Comparison of ENCODE assay signal across 12 cellular contexts in the genomic region with DNA sequence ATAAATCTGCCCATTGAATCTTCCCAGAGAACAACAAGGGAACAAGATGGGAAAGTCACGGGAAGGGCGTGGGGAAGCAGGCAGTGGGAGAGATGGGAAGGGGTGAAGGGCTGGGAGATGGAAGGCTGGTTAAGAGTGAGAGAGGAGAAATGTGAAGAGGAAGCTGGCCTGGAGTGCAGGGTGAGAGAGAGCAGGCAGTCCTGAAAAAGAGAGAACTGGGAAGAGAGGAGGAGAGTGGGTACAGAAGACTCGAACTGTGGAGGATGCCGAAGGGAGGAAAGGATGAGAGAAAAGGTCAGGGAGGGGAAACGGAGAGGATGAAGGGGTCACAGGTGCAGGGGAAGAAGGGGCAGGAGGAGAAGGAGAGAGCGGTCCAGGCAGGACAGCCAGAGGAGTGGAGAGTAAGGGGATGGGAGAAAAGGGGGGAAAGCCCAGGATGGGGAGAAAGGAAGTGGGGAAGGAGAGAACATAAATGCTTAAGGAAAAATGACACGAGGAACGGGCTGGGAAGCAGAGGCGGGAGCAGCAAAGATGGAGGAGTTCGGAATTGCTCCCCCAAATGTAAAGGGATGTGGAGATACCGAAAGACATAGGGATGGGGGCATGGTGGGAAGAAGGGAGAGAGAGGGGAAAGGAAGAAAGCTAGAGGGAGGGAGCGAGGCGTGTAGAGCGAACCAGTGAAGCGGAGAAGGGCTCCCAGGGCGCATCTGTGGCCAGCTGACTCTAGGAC. TPM values are rescaled to one million over a fixed set of nuclear protein-coding genes. Genes with fewer than 3 reads are reported as not detected.
DNase-seq lines count a peak whose midpoint lies in the region; ATAC-seq, FAIRE-seq and TF ChIP-seq lines count a peak whose summit lies in the region.
"Had no signal": no experiment of that assay in that cellular context is flagged by ENCODE, and none has a peak within 500 bp of the region (broad histone marks: within the 10 kb centered on the region; RNA-seq: fewer than 3 reads in every experiment).

No MANE protein-coding gene starts in this region.

- H2BK120ac ChIP-seq in mesendoderm (ENCODE audit: low read depth, low read length) = no peak overlapping the region

- POLR2A ChIA-PET in HepG2 (lab: Yijun Ruan, JAX) = interaction anchor here (1.4 to 1.9 kb wide), 2 partner anchors 10 to 24 kb away, joined by 6 to 9 read pairs; a partner anchor contains a TSS

- no peak overlapping the region for H2AK5ac ChIP-seq in mesendoderm (ENCODE audit: low read length)

- H3K36me3 ChIP-seq in HepG2 (replicated peaks in 1 of 2; ENCODE audit: control insufficient read depth in 1 of 2, insufficient read depth in 2 of 2, low read length in 2 of 2) (no peaks in the 10 kb centered on the region), right lobe of liver (no peaks in the 10 kb centered on the region), breast epithelium (no peaks in the 10 kb centered on the region), mesendoderm (ENCODE audit: control insufficient read depth, insufficient read depth, low read length) (no peaks in the 10 kb centered on the region)

- TF ChIP-seq EP300 in HepG2 (IDR thresholded peaks at IDR 0.05; ENCODE audit: low read depth in 2 of 2, low read length in 2 of 2) = no peak
- TF ChIP-seq EP300 in HepG2 (CRISPR knock-in tag; IDR thresholded peaks at IDR 0.05; ENCODE audit: borderline replicate concordance) = no peak

- H3K4me2 ChIP-seq in HepG2 (ENCODE audit: low read depth, low read length) (peak overlapping the region; percentile 69; the same call in 1 of the 2 replicates), mesendoderm (ENCODE audit: low read length) (peak overlapping the region; percentile 61)

- peaks cover 28% of the 10 kb centered on the region for H3K4me1 ChIP-seq in HepG2 (ENCODE audit: insufficient read depth, low read length)
- peaks cover 0 to 5% (median 0%) of the 10 kb centered on the region in 4 donors for H3K4me1 ChIP-seq in right lobe of liver
- no peaks in the 10 kb centered on the region for H3K4me1 ChIP-seq in breast epithelium
- peaks cover 5% of the 10 kb centered on the region for H3K4me1 ChIP-seq in mesendoderm (ENCODE audit: control insufficient read depth, low read depth, low read length)

- peak overlapping the region; percentile 91 for H3K56ac ChIP-seq in mesendoderm (ENCODE audit: low read length)

- H4K5ac ChIP-seq in mesendoderm (ENCODE audit: low read length) = no peak overlapping the region

- in situ Hi-C loops in HepG2 (cut with HindIII; ENCODE audit: extremely low pct_ligation_motif_present, low pct_unique_long_range_greater_than_20kb) = loop anchor here (5.0 kb wide), 2 partner anchors 37 to 82 kb away; a partner anchor contains a TSS

- H2BK5ac ChIP-seq in mesendoderm (ENCODE audit: low read length) = no peak overlapping the region

- 33% methylated on average over 16 of the region's 16 CpGs for WGBS in HepG2 (ENCODE audit: low lambda C conversion rate)
- WGBS in right lobe of liver (ENCODE audit: insufficient coverage, low coverage, low lambda C conversion rate, missing lambda C conversion rate) = 17% methylated on average over 15 of the region's 16 CpGs
- no CpG with 5 or more reads among the region's 16 CpGs for WGBS in mesendoderm (ENCODE audit: extremely low coverage, insufficient coverage, low lambda C conversion rate)

- H3K9me3 ChIP-seq in HepG2 (ENCODE audit: low read length) (no peaks in the 10 kb centered on the region), right lobe of liver (no peaks in the 10 kb centered on the region), breast epithelium (no peaks in the 10 kb centered on the region)

- no peak for TF ChIP-seq RAD21 in HepG2 (CRISPR knock-in tag; IDR thresholded peaks at IDR 0.05)

- H3K27ac ChIP-seq in HepG2 (ENCODE audit: extremely low read length, insufficient read depth, low read length) (no peak overlapping the region), right lobe of liver (no peak overlapping the region), breast epithelium (no peak overlapping the region), mesendoderm (ENCODE audit: low read depth, low read length) (no peak overlapping the region)

- no peak overlapping the region for H2AFZ ChIP-seq in HepG2 (ENCODE audit: low read length)

- ATAC-seq in HepG2 = no peak
- ATAC-seq in right lobe of liver = no peak
- no peak for ATAC-seq in HG03280 (IDR thresholded peaks at IDR 0.05; ENCODE audit: unreplicated experiment)
- ATAC-seq in HG02610 (IDR thresholded peaks at IDR 0.05; ENCODE audit: unreplicated experiment) = no peak
- ATAC-seq: HCT116 had no signal

- no peak overlapping the region for H3K23ac ChIP-seq in mesendoderm (ENCODE audit: low read length)

- CTCF ChIA-PET in HepG2 (lab: Yijun Ruan, JAX; ENCODE audit: low intra/inter-chr PET ratio, low total read pairs) = interaction anchor here (1.3 to 1.5 kb wide), 2 partner anchors 32 to 82 kb away, joined by 3 to 7 read pairs; no protein-coding TSS in a partner anchor

- no TSS peak for BruUV-seq in HepG2 (replicated peaks; lab: Mats Ljungman, UMichigan)

- peak overlapping the region; percentile 77 for H3K18ac ChIP-seq in mesendoderm (ENCODE audit: low read length)

- peak overlapping the region; percentile 57 for H3K4ac ChIP-seq in mesendoderm (ENCODE audit: low read depth, low read length)

- H3K4me3 ChIP-seq in HepG2 (replicated peaks in 1 of 3; ENCODE audit: insufficient read depth in 1 of 3, low read depth in 2 of 3, low read length in 3 of 3) (peak overlapping the region in 1 of 3 experiments; percentile 74; a peak in 1 of 6 replicates), right lobe of liver (no peak overlapping the region), breast epithelium (peak overlapping the region in 2 of 3 donors; percentile 60 to 72), mesendoderm (ENCODE audit: low read length) (peak overlapping the region; percentile 19)

- H4K20me1 ChIP-seq in HepG2 (ENCODE audit: insufficient read depth, low read length) = no peaks in the 10 kb centered on the region

- H3K79me2 ChIP-seq in HepG2 (ENCODE audit: insufficient read depth, low read length) (no peaks in the 10 kb centered on the region), mesendoderm (ENCODE audit: control insufficient read depth, insufficient read depth, low read length) (no peaks in the 10 kb centered on the region)

- FAIRE-seq in HepG2 (lab: Jason Lieb, UNC) = no peak
- FAIRE-seq: TTC549 had no signal

- DNase-seq in HepG2 (ENCODE audit: low spot score) = no peak
- no peak for DNase-seq in right lobe of liver
- DNase-seq in breast epithelium (ENCODE audit: low spot score in 2 of 2) = no peak
- DNase-seq in mesendoderm = no peak
- no peak for DNase-seq in H4 (ENCODE audit: low spot score)
- DNase-seq in DMS114 treated with DMSO at 0.1 percent for 48 hours (lab: John Stamatoyannopoulos, UW; ENCODE audit: unreplicated experiment) = no peak
- DNase-seq: erythroblast, MV-4-11 had no signal

- TF ChIP-seq CTCF in HepG2 (CRISPR knock-in tag; IDR thresholded peaks at IDR 0.05) (no peak), right lobe of liver (IDR thresholded peaks at IDR 0.05) (no peak), breast epithelium (IDR thresholded peaks at IDR 0.05) (no peak)

- peaks cover 9 to 65% of the 10 kb centered on the region in 2 experiments for H3K27me3 ChIP-seq in HepG2 (ENCODE audit: control insufficient read depth in 1 of 2, insufficient read depth in 2 of 2, low read length in 2 of 2)
- peaks cover 6 to 11% of the 10 kb centered on the region in 2 donors for H3K27me3 ChIP-seq in right lobe of liver
- peaks cover 6 to 71% of the 10 kb centered on the region in 2 donors for H3K27me3 ChIP-seq in breast epithelium
- peaks cover 6% of the 10 kb centered on the region for H3K27me3 ChIP-seq in mesendoderm (ENCODE audit: insufficient read depth, low read length, poor library complexity)

- H3K79me1 ChIP-seq in mesendoderm (ENCODE audit: low read length) = no peaks in the 10 kb centered on the region

- no peak overlapping the region for H4K8ac ChIP-seq in mesendoderm (ENCODE audit: low read depth, low read length)

- intact Hi-C loops in HepG2 (cut with micrococcal nuclease; ENCODE audit: unreplicated experiment) (loop anchor here (2.0 to 5.0 kb wide), 2 partner anchors 83 to 147 kb away; no protein-coding TSS in a partner anchor), right lobe of liver (cut with DNase I) (loop anchor here in 1 of 2 donors (10.0 kb wide), 1 partner anchor 75 kb away; no protein-coding TSS in a partner anchor), breast epithelium (cut with DNase I; ENCODE audit: low total_unique reads) (no loop called here)

- TF ChIP-seq POLR2A in HepG2 (IDR thresholded peaks at IDR 0.05; ENCODE audit: insufficient read depth in 1 of 2, low read depth in 2 of 2, low read length in 2 of 2) (no peak), right lobe of liver (IDR thresholded peaks at IDR 0.05) (no peak), breast epithelium (IDR thresholded peaks at IDR 0.05) (no peak)

- no peak overlapping the region for H2BK15ac ChIP-seq in mesendoderm (replicated peaks; ENCODE audit: low read depth)

- H3K9ac ChIP-seq in HepG2 (ENCODE audit: insufficient read depth, low read depth, low read length) = no peak overlapping the region
- H3K9ac ChIP-seq in mesendoderm (ENCODE audit: low read length) = peak overlapping the region; percentile 78

RNA-seq across cellular contexts. Expression of a gene that starts 1.2 kb away (rescaled TPM):
- total RNA-seq in HepG2 (2016; rRNA removed; fragmentation: Illumina TruSeq; extraction: Trizol) (not detected in 2 replicates), right lobe of liver (not detected), breast epithelium (under 1 TPM in 2 of 3 donors, not detected in 1; 0.29 to 0.33 TPM)
- not detected in 2 replicates for total RNA-seq in HepG2 (2016; cell fraction: cytosol; rRNA removed; fragmentation: Illumina TruSeq; extraction: Trizol; ENCODE audit: low read depth)
- not detected in 2 replicates for total RNA-seq in HepG2 (2016; cell fraction: insoluble cytoplasmic fraction; rRNA removed; fragmentation: Illumina TruSeq; extraction: Trizol)
- total RNA-seq in HepG2 (2016; cell fraction: membrane; rRNA removed; fragmentation: Illumina TruSeq; extraction: Trizol) = not detected in 2 replicates
- total RNA-seq in HepG2 (2016; cell fraction: nucleus; rRNA removed; fragmentation: Illumina TruSeq; extraction: Trizol) = not detected in 2 replicates
- not detected in 2 replicates for polyA plus RNA-seq in HepG2 (2011; rRNA removed)
- polyA plus RNA-seq in HepG2 (2011; cell fraction: cytosol; rRNA removed) = not detected in 2 replicates
- not detected in 2 replicates for polyA plus RNA-seq in HepG2 (2011; cell fraction: nucleus; rRNA removed)
- polyA plus RNA-seq in HepG2 (2012) = 0.07 TPM in 1 of 2 replicates, not detected in the other
- not detected in 2 replicates for polyA plus RNA-seq in HepG2 (2016; cell fraction: cytosol; fragmentation: Illumina TruSeq; extraction: Trizol; ENCODE audit: low read depth)
- not detected in 2 replicates for polyA plus RNA-seq in HepG2 (2016; cell fraction: insoluble cytoplasmic fraction; fragmentation: Illumina TruSeq; extraction: Trizol; ENCODE audit: low read depth)
- not detected in 2 replicates for polyA plus RNA-seq in HepG2 (2016; cell fraction: membrane; fragmentation: Illumina TruSeq; extraction: Trizol; ENCODE audit: low read depth)
- not detected in 2 replicates for polyA plus RNA-seq in HepG2 (2016; cell fraction: nucleus; fragmentation: Illumina TruSeq; extraction: Trizol; ENCODE audit: insufficient read depth, low read depth)
- not detected in 2 replicates for polyA minus RNA-seq in HepG2 (2011; rRNA and poly(A)+ RNA removed; ENCODE audit: low replicate concordance)
- not detected in 2 replicates for polyA minus RNA-seq in HepG2 (2011; cell fraction: cytosol; rRNA and poly(A)+ RNA removed)
- polyA minus RNA-seq in HepG2 (2011; cell fraction: nucleus; rRNA and poly(A)+ RNA removed) = not detected in 2 replicates
- polyA plus RNA-seq in mesendoderm (2013, experiment 1 of 2) = 2.7 TPM
- 2.8 TPM for polyA plus RNA-seq in mesendoderm (2013, experiment 2 of 2)
- not detected in 2 replicates for total RNA-seq in H4 (2014; rRNA removed; shearing (Covaris generic))

RNA-seq across cellular contexts. Expression of a gene that starts 10.2 kb away (rescaled TPM):
- total RNA-seq in HepG2 (2016; rRNA removed; fragmentation: Illumina TruSeq; extraction: Trizol) (23.6 and 24.1 TPM in 2 replicates), right lobe of liver (10 to 100 TPM; 11.9 to 22.3 (median 18.3) TPM), breast epithelium (10 to 100 TPM; 34.4 to 57.0 (median 49.5) TPM)
- total RNA-seq in HepG2 (2016; cell fraction: cytosol; rRNA removed; fragmentation: Illumina TruSeq; extraction: Trizol; ENCODE audit: low read depth) = 9.5 and 12.0 TPM in 2 replicates
- total RNA-seq in HepG2 (2016; cell fraction: insoluble cytoplasmic fraction; rRNA removed; fragmentation: Illumina TruSeq; extraction: Trizol) = 19.2 and 25.6 TPM in 2 replicates
- 22.5 and 24.6 TPM in 2 replicates for total RNA-seq in HepG2 (2016; cell fraction: membrane; rRNA removed; fragmentation: Illumina TruSeq; extraction: Trizol)
- 23.6 and 28.7 TPM in 2 replicates for total RNA-seq in HepG2 (2016; cell fraction: nucleus; rRNA removed; fragmentation: Illumina TruSeq; extraction: Trizol)
- polyA plus RNA-seq in HepG2 (2011; rRNA removed) = 54.3 and 55.3 TPM in 2 replicates
- polyA plus RNA-seq in HepG2 (2011; cell fraction: cytosol; rRNA removed) = 26.5 and 29.9 TPM in 2 replicates
- 112 and 139 TPM in 2 replicates for polyA plus RNA-seq in HepG2 (2011; cell fraction: nucleus; rRNA removed)
- polyA plus RNA-seq in HepG2 (2012) = 40.4 and 40.6 TPM in 2 replicates
- polyA plus RNA-seq in HepG2 (2016; cell fraction: cytosol; fragmentation: Illumina TruSeq; extraction: Trizol; ENCODE audit: low read depth) = 10.8 and 12.9 TPM in 2 replicates
- polyA plus RNA-seq in HepG2 (2016; cell fraction: insoluble cytoplasmic fraction; fragmentation: Illumina TruSeq; extraction: Trizol; ENCODE audit: low read depth) = 33.3 and 40.1 TPM in 2 replicates
- 24.4 and 28.3 TPM in 2 replicates for polyA plus RNA-seq in HepG2 (2016; cell fraction: membrane; fragmentation: Illumina TruSeq; extraction: Trizol; ENCODE audit: low read depth)
- 82.1 and 94.6 TPM in 2 replicates for polyA plus RNA-seq in HepG2 (2016; cell fraction: nucleus; fragmentation: Illumina TruSeq; extraction: Trizol; ENCODE audit: insufficient read depth, low read depth)
- 80.0 and 92.0 TPM in 2 replicates for polyA minus RNA-seq in HepG2 (2011; rRNA and poly(A)+ RNA removed; ENCODE audit: low replicate concordance)
- polyA minus RNA-seq in HepG2 (2011; cell fraction: cytosol; rRNA and poly(A)+ RNA removed) = 13.9 and 16.4 TPM in 2 replicates
- 55.5 and 59.3 TPM in 2 replicates for polyA minus RNA-seq in HepG2 (2011; cell fraction: nucleus; rRNA and poly(A)+ RNA removed)
- polyA plus RNA-seq in mesendoderm (2013, experiment 1 of 2) = 57.5 TPM
- 61.4 TPM for polyA plus RNA-seq in mesendoderm (2013, experiment 2 of 2)
- 21.2 and 23.6 TPM in 2 replicates for total RNA-seq in H4 (2014; rRNA removed; shearing (Covaris generic))

RNA-seq across cellular contexts. Expression of a gene that starts 24.4 kb away (rescaled TPM):
- total RNA-seq in HepG2 (2016; rRNA removed; fragmentation: Illumina TruSeq; extraction: Trizol) (38.0 and 40.0 TPM in 2 replicates), right lobe of liver (10 to 100 TPM; 26.7 to 49.5 (median 30.6) TPM), breast epithelium (10 to 100 TPM; 52.1 to 72.2 (median 59.9) TPM)
- total RNA-seq in HepG2 (2016; cell fraction: cytosol; rRNA removed; fragmentation: Illumina TruSeq; extraction: Trizol; ENCODE audit: low read depth) = 16.6 and 19.7 TPM in 2 replicates
- 38.4 and 43.8 TPM in 2 replicates for total RNA-seq in HepG2 (2016; cell fraction: insoluble cytoplasmic fraction; rRNA removed; fragmentation: Illumina TruSeq; extraction: Trizol)
- total RNA-seq in HepG2 (2016; cell fraction: membrane; rRNA removed; fragmentation: Illumina TruSeq; extraction: Trizol) = 33.7 and 38.9 TPM in 2 replicates
- 20.4 and 24.9 TPM in 2 replicates for total RNA-seq in HepG2 (2016; cell fraction: nucleus; rRNA removed; fragmentation: Illumina TruSeq; extraction: Trizol)
- 71.4 and 73.6 TPM in 2 replicates for polyA plus RNA-seq in HepG2 (2011; rRNA removed)
- polyA plus RNA-seq in HepG2 (2011; cell fraction: cytosol; rRNA removed) = 68.4 and 72.5 TPM in 2 replicates
- 96.7 and 97.8 TPM in 2 replicates for polyA plus RNA-seq in HepG2 (2011; cell fraction: nucleus; rRNA removed)
- polyA plus RNA-seq in HepG2 (2012) = 27.8 and 28.6 TPM in 2 replicates
- polyA plus RNA-seq in HepG2 (2016; cell fraction: cytosol; fragmentation: Illumina TruSeq; extraction: Trizol; ENCODE audit: low read depth) = 16.8 and 17.8 TPM in 2 replicates
- polyA plus RNA-seq in HepG2 (2016; cell fraction: insoluble cytoplasmic fraction; fragmentation: Illumina TruSeq; extraction: Trizol; ENCODE audit: low read depth) = 43.9 and 53.4 TPM in 2 replicates
- polyA plus RNA-seq in HepG2 (2016; cell fraction: membrane; fragmentation: Illumina TruSeq; extraction: Trizol; ENCODE audit: low read depth) = 27.8 and 32.9 TPM in 2 replicates
- 43.1 and 49.0 TPM in 2 replicates for polyA plus RNA-seq in HepG2 (2016; cell fraction: nucleus; fragmentation: Illumina TruSeq; extraction: Trizol; ENCODE audit: insufficient read depth, low read depth)
- 54.1 and 62.8 TPM in 2 replicates for polyA minus RNA-seq in HepG2 (2011; rRNA and poly(A)+ RNA removed; ENCODE audit: low replicate concordance)
- polyA minus RNA-seq in HepG2 (2011; cell fraction: cytosol; rRNA and poly(A)+ RNA removed) = 14.6 and 16.3 TPM in 2 replicates
- polyA minus RNA-seq in HepG2 (2011; cell fraction: nucleus; rRNA and poly(A)+ RNA removed) = 9.7 and 12.6 TPM in 2 replicates
- 34.9 TPM for polyA plus RNA-seq in mesendoderm (2013, experiment 1 of 2)
- polyA plus RNA-seq in mesendoderm (2013, experiment 2 of 2) = 35.6 TPM
- total RNA-seq in H4 (2014; rRNA removed; shearing (Covaris generic)) = 93.8 and 93.9 TPM in 2 replicates

RNA-seq across cellular contexts. Expression of a gene that starts 36.5 kb away (rescaled TPM):
- total RNA-seq in HepG2 (2016; rRNA removed; fragmentation: Illumina TruSeq; extraction: Trizol) (12.7 and 14.4 TPM in 2 replicates), right lobe of liver (10 to 100 TPM; 10.6 to 20.0 (median 17.0) TPM), breast epithelium (10 to 100 TPM; 51.1 to 74.2 (median 56.3) TPM)
- total RNA-seq in HepG2 (2016; cell fraction: cytosol; rRNA removed; fragmentation: Illumina TruSeq; extraction: Trizol; ENCODE audit: low read depth) = 2.9 and 3.4 TPM in 2 replicates
- total RNA-seq in HepG2 (2016; cell fraction: insoluble cytoplasmic fraction; rRNA removed; fragmentation: Illumina TruSeq; extraction: Trizol) = 13.3 and 14.0 TPM in 2 replicates
- 5.1 and 6.2 TPM in 2 replicates for total RNA-seq in HepG2 (2016; cell fraction: membrane; rRNA removed; fragmentation: Illumina TruSeq; extraction: Trizol)
- total RNA-seq in HepG2 (2016; cell fraction: nucleus; rRNA removed; fragmentation: Illumina TruSeq; extraction: Trizol) = 11.6 and 13.4 TPM in 2 replicates
- 32.4 and 34.2 TPM in 2 replicates for polyA plus RNA-seq in HepG2 (2011; rRNA removed)
- polyA plus RNA-seq in HepG2 (2011; cell fraction: cytosol; rRNA removed) = 22.0 and 28.2 TPM in 2 replicates
- 105 and 110 TPM in 2 replicates for polyA plus RNA-seq in HepG2 (2011; cell fraction: nucleus; rRNA removed)
- polyA plus RNA-seq in HepG2 (2012) = 22.9 and 25.8 TPM in 2 replicates
- polyA plus RNA-seq in HepG2 (2016; cell fraction: cytosol; fragmentation: Illumina TruSeq; extraction: Trizol; ENCODE audit: low read depth) = 2.6 and 2.9 TPM in 2 replicates
- 12.1 and 12.8 TPM in 2 replicates for polyA plus RNA-seq in HepG2 (2016; cell fraction: insoluble cytoplasmic fraction; fragmentation: Illumina TruSeq; extraction: Trizol; ENCODE audit: low read depth)
- polyA plus RNA-seq in HepG2 (2016; cell fraction: membrane; fragmentation: Illumina TruSeq; extraction: Trizol; ENCODE audit: low read depth) = 3.7 and 4.9 TPM in 2 replicates
- polyA plus RNA-seq in HepG2 (2016; cell fraction: nucleus; fragmentation: Illumina TruSeq; extraction: Trizol; ENCODE audit: insufficient read depth, low read depth) = 28.8 and 29.1 TPM in 2 replicates
- 11.6 and 18.9 TPM in 2 replicates for polyA minus RNA-seq in HepG2 (2011; rRNA and poly(A)+ RNA removed; ENCODE audit: low replicate concordance)
- 3.6 and 5.9 TPM in 2 replicates for polyA minus RNA-seq in HepG2 (2011; cell fraction: cytosol; rRNA and poly(A)+ RNA removed)
- polyA minus RNA-seq in HepG2 (2011; cell fraction: nucleus; rRNA and poly(A)+ RNA removed) = 25.4 and 28.7 TPM in 2 replicates
- 11.7 TPM for polyA plus RNA-seq in mesendoderm (2013, experiment 1 of 2)
- 11.7 TPM for polyA plus RNA-seq in mesendoderm (2013, experiment 2 of 2)
- 57.8 and 65.7 TPM in 2 replicates for total RNA-seq in H4 (2014; rRNA removed; shearing (Covaris generic))

RNA-seq across cellular contexts. Expression of a gene that starts 52.2 kb away (rescaled TPM):
- total RNA-seq in HepG2 (2016; rRNA removed; fragmentation: Illumina TruSeq; extraction: Trizol) (not detected in 2 replicates), right lobe of liver (1 to 10 TPM in 4 of 6 experiments, under 1 TPM in 1, not detected in 1; 0.95 to 3.3 (median 1.7) TPM), breast epithelium (1 to 10 TPM in 1 of 3 donors, under 1 TPM in 2; 0.59 to 2.4 (median 0.66) TPM)
- 0.61 TPM in 1 of 2 replicates, not detected in the other for total RNA-seq in HepG2 (2016; cell fraction: cytosol; rRNA removed; fragmentation: Illumina TruSeq; extraction: Trizol; ENCODE audit: low read depth)
- total RNA-seq in HepG2 (2016; cell fraction: insoluble cytoplasmic fraction; rRNA removed; fragmentation: Illumina TruSeq; extraction: Trizol) = 0.11 TPM in 1 of 2 replicates, not detected in the other
- total RNA-seq in HepG2 (2016; cell fraction: membrane; rRNA removed; fragmentation: Illumina TruSeq; extraction: Trizol) = not detected in 2 replicates
- 0.43 TPM in 1 of 2 replicates, not detected in the other for total RNA-seq in HepG2 (2016; cell fraction: nucleus; rRNA removed; fragmentation: Illumina TruSeq; extraction: Trizol)
- polyA plus RNA-seq in HepG2 (2011; rRNA removed) = 0.37 and 0.46 TPM in 2 replicates
- polyA plus RNA-seq in HepG2 (2011; cell fraction: cytosol; rRNA removed) = 0.17 and 0.28 TPM in 2 replicates
- 2.4 and 3.2 TPM in 2 replicates for polyA plus RNA-seq in HepG2 (2011; cell fraction: nucleus; rRNA removed)
- polyA plus RNA-seq in HepG2 (2012) = 0.19 and 0.63 TPM in 2 replicates
- polyA plus RNA-seq in HepG2 (2016; cell fraction: cytosol; fragmentation: Illumina TruSeq; extraction: Trizol; ENCODE audit: low read depth) = not detected in 2 replicates
- polyA plus RNA-seq in HepG2 (2016; cell fraction: insoluble cytoplasmic fraction; fragmentation: Illumina TruSeq; extraction: Trizol; ENCODE audit: low read depth) = not detected in 2 replicates
- not detected in 2 replicates for polyA plus RNA-seq in HepG2 (2016; cell fraction: membrane; fragmentation: Illumina TruSeq; extraction: Trizol; ENCODE audit: low read depth)
- polyA plus RNA-seq in HepG2 (2016; cell fraction: nucleus; fragmentation: Illumina TruSeq; extraction: Trizol; ENCODE audit: insufficient read depth, low read depth) = not detected in 2 replicates
- 1.1 and 2.1 TPM in 2 replicates for polyA minus RNA-seq in HepG2 (2011; rRNA and poly(A)+ RNA removed; ENCODE audit: low replicate concordance)
- not detected in 2 replicates for polyA minus RNA-seq in HepG2 (2011; cell fraction: cytosol; rRNA and poly(A)+ RNA removed)
- 0.99 and 1.0 TPM in 2 replicates for polyA minus RNA-seq in HepG2 (2011; cell fraction: nucleus; rRNA and poly(A)+ RNA removed)
- 0.38 TPM for polyA plus RNA-seq in mesendoderm (2013, experiment 1 of 2)
- polyA plus RNA-seq in mesendoderm (2013, experiment 2 of 2) = 0.55 TPM
- not detected in 2 replicates for total RNA-seq in H4 (2014; rRNA removed; shearing (Covaris generic))

Comparison
In these comparisons a context has a peak if more than half of its experiments do, and no peak if none do; other contexts are left out.
1. H3K4me3 ChIP-seq: peak in breast epithelium (2 of 3) and mesendoderm (single experiment); none in right lobe of liver (0 of 3).